ENCODE assay signal across 23 cellular contexts in the genomic region with DNA sequence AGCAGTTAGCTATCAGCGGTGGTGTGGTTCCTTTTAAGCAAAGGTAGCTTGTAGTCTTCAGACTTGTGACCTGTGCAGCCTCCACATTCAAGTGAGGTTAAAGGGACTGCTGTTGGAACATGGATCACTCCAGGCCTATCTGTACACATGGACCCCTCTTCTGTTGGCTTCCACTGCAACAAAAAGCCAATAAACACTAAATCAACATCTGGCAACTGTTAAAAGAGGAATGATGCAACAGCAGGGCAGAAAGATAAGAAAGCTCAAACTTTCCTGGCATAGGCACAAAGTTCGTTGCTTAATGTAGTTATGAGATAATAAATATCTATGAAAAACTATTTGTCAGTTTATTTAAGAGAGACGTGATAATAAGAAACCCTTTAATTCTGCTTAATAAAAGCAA. TPM values are rescaled to one million over a fixed set of nuclear protein-coding genes. Genes with fewer than 3 reads are reported as not detected.
DNase-seq lines count a peak whose midpoint lies in the region; ATAC-seq, FAIRE-seq and TF ChIP-seq lines count a peak whose summit lies in the region.
"Had no signal": no experiment of that assay in that cellular context is flagged by ENCODE, and none has a peak within 500 bp of the region (broad histone marks: within the 10 kb centered on the region; RNA-seq: fewer than 3 reads in every experiment).

No MANE protein-coding gene starts in this region.

- WGBS in K562 (ENCODE audit: insufficient coverage, low coverage, missing lambda C conversion rate) = 3% methylated on average over 3 of the region's 3 CpGs
- 16% methylated on average over 3 of the region's 3 CpGs for WGBS in liver

- H3K27ac ChIP-seq in K562 (ENCODE audit: extremely low read depth, low read depth, low read length) (peak overlapping the region; percentile 81), liver (ENCODE audit: low read depth in 1 of 2, low read length in 2 of 2) (peak overlapping the region; percentile 19 to 79)
- H3K27ac ChIP-seq: cardiac muscle cell, left ventricle myocardium inferior, neural progenitor cell, PC-9, psoas muscle, spleen, uterus had no signal

- TF ChIP-seq RAD21 in K562 (CRISPR knock-in tag; conservative IDR thresholded peaks at IDR 0.05 in 1 of 2, IDR thresholded peaks at IDR 0.05 in 1 of 2) (no peak), liver (IDR thresholded peaks at IDR 0.05) (peak; percentile 34 to 49)

- H2AFZ ChIP-seq in K562 (ENCODE audit: low read depth, low read length) = peak overlapping the region; percentile 73
- H2AFZ ChIP-seq: neural progenitor cell, PC-9 had no signal

- H3K79me2 ChIP-seq in K562 (ENCODE audit: control insufficient read depth, insufficient read depth, low read length) = peaks cover 41% of the 10 kb centered on the region

- H3K27me3 ChIP-seq in K562 (ENCODE audit: control insufficient read depth in 2 of 2, insufficient read depth in 2 of 2, low read length in 2 of 2) = no peaks in the 10 kb centered on the region
- no peaks in the 10 kb centered on the region for H3K27me3 ChIP-seq in liver (ENCODE audit: control insufficient read depth in 4 of 4, insufficient read depth in 4 of 4, low read length in 3 of 4)
- H3K27me3 ChIP-seq: neural progenitor cell, uterus had no signal

- peak overlapping the region; percentile 50 for H3K4me2 ChIP-seq in K562 (ENCODE audit: insufficient read depth, low read length)
- H3K4me2 ChIP-seq: neural progenitor cell, PC-9 had no signal

- peak; percentile 31 for ATAC-seq in K562
- no peak for ATAC-seq in GM21825 (IDR thresholded peaks at IDR 0.05; ENCODE audit: unreplicated experiment)
- no peak for ATAC-seq in GM18868 (IDR thresholded peaks at IDR 0.05; ENCODE audit: unreplicated experiment)
- ATAC-seq: psoas muscle had no signal

- H4K20me1 ChIP-seq in K562 (replicated peaks; ENCODE audit: control insufficient read depth, insufficient read depth, low read length) = no peaks in the 10 kb centered on the region

- in situ Hi-C loops in K562 (cut with MboI) = loop anchor here (25.0 kb wide), 1 partner anchor 88 kb away; no protein-coding TSS in a partner anchor

- H3K4me1 ChIP-seq in K562 (replicated peaks in 1 of 2; ENCODE audit: control insufficient read depth in 2 of 2, insufficient read depth in 2 of 2, low read length in 2 of 2) (peaks cover 9 to 11% of the 10 kb centered on the region in 2 experiments; a peak in 4 of 5 replicates), liver (ENCODE audit: control insufficient read depth in 4 of 4, insufficient read depth in 4 of 4, low read length in 3 of 4) (peaks cover 0 to 24% (median 19%) of the 10 kb centered on the region in 4 donors)
- H3K4me1 ChIP-seq: neural progenitor cell, uterus had no signal

- TF ChIP-seq EP300 in K562 (IDR thresholded peaks at IDR 0.05; ENCODE audit: low read length) = peak; percentile 96

- POLR2A ChIA-PET in K562 (lab: Yijun Ruan, JAX) = interaction anchor here (1.0 to 1.3 kb wide), 2 partner anchors 17 to 19 kb away, joined by 3 to 4 read pairs; no protein-coding TSS in a partner anchor

- FAIRE-seq in K562 (lab: Jason Lieb, UNC) = peak; percentile 81

- intact Hi-C loops in K562 (cut with micrococcal nuclease) = loop anchor here (10.0 kb wide), 1 partner anchor 156 kb away; no protein-coding TSS in a partner anchor

- H3K9me3 ChIP-seq in K562 (replicated peaks; ENCODE audit: control insufficient read depth, insufficient read depth, low read depth, low read length) = no peaks in the 10 kb centered on the region
- H3K9me3 ChIP-seq in liver (ENCODE audit: control insufficient read depth in 4 of 4, low read length in 3 of 4) = no peaks in the 10 kb centered on the region
- H3K9me3 ChIP-seq: left ventricle myocardium inferior, psoas muscle, spleen, uterus had no signal

- no peaks in the 10 kb centered on the region for H3K9me1 ChIP-seq in K562 (ENCODE audit: control insufficient read depth, insufficient read depth, low read length)

- H3K4me3 ChIP-seq in K562 = no peak overlapping the region
- no peak overlapping the region for H3K4me3 ChIP-seq in liver (ENCODE audit: low read depth in 1 of 3, low read length in 3 of 3)
- H3K4me3 ChIP-seq: cardiac muscle cell, left ventricle myocardium inferior, neural progenitor cell, PC-9, psoas muscle, spleen, uterus had no signal

- H3K9ac ChIP-seq in K562 (ENCODE audit: insufficient read depth in 1 of 2, low read depth in 2 of 2, low read length in 2 of 2) (peak overlapping the region in 1 of 2 experiments; percentile 62; a peak in 2 of 4 replicates), liver (ENCODE audit: low read depth in 1 of 2, low read length in 2 of 2) (peak overlapping the region in 1 of 2 donors; percentile 3)
- H3K9ac ChIP-seq: neural progenitor cell had no signal

- H3K36me3 ChIP-seq in K562 (ENCODE audit: control insufficient read depth, insufficient read depth, low read length) (no peaks in the 10 kb centered on the region), liver (ENCODE audit: control insufficient read depth in 4 of 4, insufficient read depth in 3 of 4, low read depth in 1 of 4, low read length in 3 of 4) (no peaks in the 10 kb centered on the region)
- H3K36me3 ChIP-seq: cardiac muscle cell, left ventricle myocardium inferior, neural progenitor cell, spleen, uterus had no signal

- TF ChIP-seq CTCF in K562 (IDR thresholded peaks at IDR 0.05 in 2 of 3, conservative IDR thresholded peaks at IDR 0.05 in 1 of 3; ENCODE audit: insufficient read depth in 2 of 3, low read depth in 1 of 3, low read length in 3 of 3) (no peak), liver (IDR thresholded peaks at IDR 0.05; ENCODE audit: low read depth, low read length, missing input control) (no peak)

- DNase-seq in GF-D8 (lab: John Stamatoyannopoulos, UW) = peak; percentile 69
- peak; percentile 96 for DNase-seq in OCI-M1 (lab: John Stamatoyannopoulos, UW)
- DNase-seq in K562 (ENCODE audit: extremely low read depth in 1 of 4, low spot score in 3 of 4) = peak; percentile 44 to 80 (median 62)
- DNase-seq in RPMI8226 = no peak
- no peak for DNase-seq in activated CD4-positive, alpha-beta T cell treated with anti-CD3 and anti-CD28 coated beads for 4 hours
- DNase-seq: activated CD4-positive, alpha-beta T cell treated with anti-CD3 and anti-CD28 coated beads, Interleukin-2, amount 50 U/mL, for 1 hour; activated CD8-positive, alpha-beta memory T cell treated with anti-CD3 and anti-CD28 coated beads, Interleukin-2, amount 50 U/mL, for 48 hours; activated effector memory CD4-positive, alpha-beta T cell treated with anti-CD3 and anti-CD28 coated beads, Interleukin-2, amount 50 U/mL, for 16 hours; CD4-positive, alpha-beta T cell; Karpas-422; left ventricle myocardium inferior; NCI-H1417 treated with DMSO at 0.1 percent for 48 hours; NCI-H2171; PC-9; psoas muscle; spleen; substantia nigra; uterus had no signal

- TF ChIP-seq POLR2A in K562 (conservative IDR thresholded peaks at IDR 0.05) = no peak

- CTCF ChIA-PET in K562 (lab: Yijun Ruan, JAX; ENCODE audit: low intra/inter-chr PET ratio) = no interaction called here

- BruUV-seq in K562 (replicated peaks; lab: Mats Ljungman, UMichigan) = no TSS peak

TF ChIP-seq in K562, 482 proteins besides CTCF, POLR2A, EP300 and RAD21 (continues in another document):
- TF ChIP-seq ARID1B (IDR thresholded peaks at IDR 0.05) (peak; percentile 93), ZBTB2 (IDR thresholded peaks at IDR 0.05) (no peak), ARNT (IDR thresholded peaks at IDR 0.05) (peak; percentile 60 to 63; a peak in 1 of 4 replicates)

TF ChIP-seq in liver, 16 proteins besides CTCF, POLR2A, EP300 and RAD21 (continues in another document):
- peak; percentile 99 for TF ChIP-seq FOXA1 (IDR thresholded peaks at IDR 0.05)
- TF ChIP-seq GABPA (IDR thresholded peaks at IDR 0.05 in 1 of 2, conservative IDR thresholded peaks at IDR 0.05 in 1 of 2) = peak in 1 of 2 donors; percentile 48
- TF ChIP-seq FOXA2 (IDR thresholded peaks at IDR 0.05) = peak; percentile 96
- TF ChIP-seq RXRA (IDR thresholded peaks at IDR 0.05) = peak; percentile 75 to 88
- TF ChIP-seq, protein P1, sequence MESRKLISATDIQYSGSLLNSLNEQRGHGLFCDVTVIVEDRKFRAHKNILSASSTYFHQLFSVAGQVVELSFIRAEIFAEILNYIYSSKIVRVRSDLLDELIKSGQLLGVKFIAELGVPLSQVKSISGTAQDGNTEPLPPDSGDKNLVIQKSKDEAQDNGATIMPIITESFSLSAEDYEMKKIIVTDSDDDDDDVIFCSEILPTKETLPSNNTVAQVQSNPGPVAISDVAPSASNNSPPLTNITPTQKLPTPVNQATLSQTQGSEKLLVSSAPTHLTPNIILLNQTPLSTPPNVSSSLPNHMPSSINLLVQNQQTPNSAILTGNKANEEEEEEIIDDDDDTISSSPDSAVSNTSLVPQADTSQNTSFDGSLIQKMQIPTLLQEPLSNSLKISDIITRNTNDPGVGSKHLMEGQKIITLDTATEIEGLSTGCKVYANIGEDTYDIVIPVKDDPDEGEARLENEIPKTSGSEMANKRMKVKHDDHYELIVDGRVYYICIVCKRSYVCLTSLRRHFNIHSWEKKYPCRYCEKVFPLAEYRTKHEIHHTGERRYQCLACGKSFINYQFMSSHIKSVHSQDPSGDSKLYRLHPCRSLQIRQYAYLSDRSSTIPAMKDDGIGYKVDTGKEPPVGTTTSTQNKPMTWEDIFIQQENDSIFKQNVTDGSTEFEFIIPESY (IDR thresholded peaks at IDR 0.05) = peak; percentile 89
- no peak for TF ChIP-seq NR2F2 (IDR thresholded peaks at IDR 0.05)

RNA-seq across cellular contexts. Expression of gene MINPP1, which starts 4.0 kb away (rescaled TPM):
- total RNA-seq in K562 (2011; cell fraction: chromatin; rRNA removed; ENCODE audit: low replicate concordance) = 12.4 and 26.5 TPM in 2 replicates
- 26.6 and 27.0 TPM in 2 replicates for total RNA-seq in K562 (2011; cell fraction: nucleolus; rRNA removed)
- 24.2 and 28.8 TPM in 2 replicates for total RNA-seq in K562 (2011; cell fraction: nucleoplasm; rRNA removed)
- total RNA-seq in K562 (2014; rRNA removed) = 27.2 and 29.5 TPM in 2 replicates
- 33.9 and 39.9 TPM in 2 replicates for total RNA-seq in K562 (2014; rRNA removed; fragmentation: Illumina TruSeq; extraction: Trizol)
- total RNA-seq in K562 (2015; rRNA removed; fragmentation: Illumina TruSeq; extraction: Trizol) = 23.1 and 23.3 TPM in 2 replicates
- total RNA-seq in K562 (2021) = 41.4 and 44.5 TPM in 2 replicates
- polyA plus RNA-seq in K562 (2011; rRNA removed) = 8.5 and 12.6 TPM in 2 replicates
- 3.6 and 13.7 TPM in 2 replicates for polyA plus RNA-seq in K562 (2011; cell fraction: cytosol; rRNA removed)
- polyA plus RNA-seq in K562 (2011; cell fraction: nucleus; rRNA removed) = 3.9 and 7.8 TPM in 2 replicates
- polyA plus RNA-seq in K562 (2012) = 29.9 and 32.9 TPM in 2 replicates
- polyA plus RNA-seq in K562 (2014; fragmentation: Illumina TruSeq; extraction: Trizol) = 35.4 and 36.2 TPM in 2 replicates
- polyA plus RNA-seq in K562 (2014; fragmentation: Nextera tagmentation; extraction: Ambion mirVana) = 10 to 100 TPM; 11.5 to 12.0 TPM
- polyA plus RNA-seq in K562 (2014; rRNA removed) = 22.7 and 27.1 TPM in 2 replicates
- 7.9 and 10.2 TPM in 2 replicates for polyA minus RNA-seq in K562 (2011; rRNA and poly(A)+ RNA removed)
- 6.0 and 8.0 TPM in 2 replicates for polyA minus RNA-seq in K562 (2011; cell fraction: cytosol; rRNA and poly(A)+ RNA removed)
- 11.7 and 14.5 TPM in 2 replicates for polyA minus RNA-seq in K562 (2011; cell fraction: nucleus; rRNA and poly(A)+ RNA removed)
- 100 to 1,000 TPM in 1 of 2 donors, 10 to 100 TPM in 1; 29.5 to 111 TPM for total RNA-seq in liver
- polyA plus RNA-seq in liver = 10 to 100 TPM; 19.1 to 19.8 TPM

Comparison
In these comparisons a context has a peak if more than half of its experiments do, and no peak if none do; other contexts are left out.
1. DNase-seq: peak in GF-D8 (single experiment), OCI-M1 (single experiment) and K562 (4 of 4); none in RPMI8226 (single experiment) and activated CD4-positive, alpha-beta T cell treated with anti-CD3 and anti-CD28 coated beads for 4 hours (0 of 2).